1 cellular context compared by ENCODE assay signal in genomic region chr7:716212-716611, GRCh38.
TF ChIP-seq lines count a peak whose summit lies in the region.

No MANE protein-coding gene starts in this region.

TF ChIP-seq in GM23338, 12 proteins besides CTCF, POLR2A, EP300 and RAD21:
- TF ChIP-seq JUNB (IDR thresholded peaks at IDR 0.05; ENCODE audit: unreplicated experiment) (no peak), EZH2phosphoT487 (IDR thresholded peaks at IDR 0.05; ENCODE audit: unreplicated experiment) (no peak), EZH2 (IDR thresholded peaks at IDR 0.05; ENCODE audit: low read depth, unreplicated experiment) (no peak), ETS1 (IDR thresholded peaks at IDR 0.05) (no peak), CREB1 (CRISPR knock-in tag; IDR thresholded peaks at IDR 0.05; ENCODE audit: low read depth) (no peak), POLR2AphosphoS5 (IDR thresholded peaks at IDR 0.05; ENCODE audit: low read depth) (no peak), ZNF331 (CRISPR knock-in tag; IDR thresholded peaks at IDR 0.05; ENCODE audit: low read depth) (no peak), NANOG (IDR thresholded peaks at IDR 0.05; ENCODE audit: borderline replicate concordance) (no peak), REST (IDR thresholded peaks at IDR 0.05; ENCODE audit: unreplicated experiment) (no peak), ZNF114 (CRISPR knock-in tag; IDR thresholded peaks at IDR 0.05) (no peak), STAT1 (IDR thresholded peaks at IDR 0.05; ENCODE audit: unreplicated experiment) (no peak), ZNF462 (CRISPR knock-in tag; IDR thresholded peaks at IDR 0.05) (no peak)
TF ChIP-seq in GM23338: peak in this region for 0.
